13 cellular contexts compared by ENCODE assay signal in genomic region chr1:200588698-200589097, GRCh38. TPM values are rescaled to one million over a fixed set of nuclear protein-coding genes. Genes with fewer than 3 reads are reported as not detected.
DNase-seq lines count a peak whose midpoint lies in the region; ATAC-seq, FAIRE-seq and TF ChIP-seq lines count a peak whose summit lies in the region.
"Had no signal": no experiment of that assay in that cellular context is flagged by ENCODE, and none has a peak within 500 bp of the region (broad histone marks: within the 10 kb centered on the region; RNA-seq: fewer than 3 reads in every experiment).

No MANE protein-coding gene starts in this region.

- intact Hi-C loops in natural killer cell (cut with micrococcal nuclease), result no loop called here
- intact Hi-C loops in K562 (cut with micrococcal nuclease), result no loop called here

- DNase-seq in natural killer cell (no peak), K562 (ENCODE audit: extremely low read depth in 1 of 4, low spot score in 3 of 4) (no peak), glomerular visceral epithelial cell (ENCODE audit: extremely low spot score) (no peak), NCI-H510A (lab: John Stamatoyannopoulos, UW) (no peak), C1 segment of cervical spinal cord (lab: John Stamatoyannopoulos, UW) (no peak)
- DNase-seq in natural killer cell treated with Interleukin-12 subunit alpha and Interleukin-12 subunit beta and Interleukin-15 and Interleukin-18, amount 100 ng/mL, for 72 hours (ENCODE audit: low spot score), result no peak
- DNase-seq in activated CD8-positive, alpha-beta memory T cell treated with anti-CD3 and anti-CD28 coated beads, Interleukin-2, amount 50 U/mL, for 4 hours, result no peak
- DNase-seq: activated CD8-positive, alpha-beta memory T cell treated with anti-CD3 and anti-CD28 coated beads, Interleukin-2, amount 50 U/mL, for 48 hours; midbrain; NCI-H2171; testis had no signal

- H3K4me2 ChIP-seq in K562 (ENCODE audit: insufficient read depth, low read length), result no peak overlapping the region

- no peaks in the 10 kb centered on the region for H3K4me1 Mint-ChIP-seq in natural killer cell
- no peaks in the 10 kb centered on the region for H3K4me1 Mint-ChIP-seq in natural killer cell treated with Interleukin-12 subunit alpha and Interleukin-12 subunit beta and Interleukin-15 and Interleukin-18, amount 100 ng/mL, for 72 hours (ENCODE audit: low read depth in 2 of 2)

- no peaks in the 10 kb centered on the region for H3K36me3 Mint-ChIP-seq in natural killer cell
- no peaks in the 10 kb centered on the region for H3K36me3 Mint-ChIP-seq in natural killer cell treated with Interleukin-12 subunit alpha and Interleukin-12 subunit beta and Interleukin-15 and Interleukin-18, amount 100 ng/mL, for 72 hours

- no peak overlapping the region for H3K27ac Mint-ChIP-seq in natural killer cell
- H3K27ac Mint-ChIP-seq in natural killer cell treated with Interleukin-12 subunit alpha and Interleukin-12 subunit beta and Interleukin-15 and Interleukin-18, amount 100 ng/mL, for 72 hours, result peak overlapping the region in 1 of 2 donors; percentile 21

- no peak for TF ChIP-seq EP300 in K562 (IDR thresholded peaks at IDR 0.05; ENCODE audit: low read length)

- no peaks in the 10 kb centered on the region for H3K9me3 Mint-ChIP-seq in natural killer cell
- H3K9me3 Mint-ChIP-seq in natural killer cell treated with Interleukin-12 subunit alpha and Interleukin-12 subunit beta and Interleukin-15 and Interleukin-18, amount 100 ng/mL, for 72 hours, result no peaks in the 10 kb centered on the region

- H3K27ac ChIP-seq in K562 (ENCODE audit: extremely low read depth, low read depth, low read length), result no peak overlapping the region
- H3K27ac ChIP-seq: testis had no signal

- CTCF ChIA-PET in K562 (lab: Yijun Ruan, JAX; ENCODE audit: low intra/inter-chr PET ratio), result no interaction called here

- H3K9me1 ChIP-seq in K562 (ENCODE audit: control insufficient read depth, insufficient read depth, low read length), result no peaks in the 10 kb centered on the region

- H3K9ac ChIP-seq in K562 (ENCODE audit: insufficient read depth in 1 of 2, low read depth in 2 of 2, low read length in 2 of 2), result no peak overlapping the region

- H3K79me2 ChIP-seq in K562 (ENCODE audit: control insufficient read depth, insufficient read depth, low read length), result no peaks in the 10 kb centered on the region

- H3K4me3 Mint-ChIP-seq in natural killer cell, result no peak overlapping the region
- H3K4me3 Mint-ChIP-seq in natural killer cell treated with Interleukin-12 subunit alpha and Interleukin-12 subunit beta and Interleukin-15 and Interleukin-18, amount 100 ng/mL, for 72 hours, result no peak overlapping the region

- no peaks in the 10 kb centered on the region for H3K27me3 Mint-ChIP-seq in natural killer cell (ENCODE audit: low read depth in 2 of 2)
- no peaks in the 10 kb centered on the region for H3K27me3 Mint-ChIP-seq in natural killer cell treated with Interleukin-12 subunit alpha and Interleukin-12 subunit beta and Interleukin-15 and Interleukin-18, amount 100 ng/mL, for 72 hours

- no peak for TF ChIP-seq POLR2A in K562 (conservative IDR thresholded peaks at IDR 0.05)

- no peaks in the 10 kb centered on the region for H3K9me3 ChIP-seq in K562 (replicated peaks; ENCODE audit: control insufficient read depth, insufficient read depth, low read depth, low read length)
- H3K9me3 ChIP-seq: testis had no signal

- no peak for TF ChIP-seq RAD21 in K562 (CRISPR knock-in tag; conservative IDR thresholded peaks at IDR 0.05 in 1 of 2, IDR thresholded peaks at IDR 0.05 in 1 of 2)

- ATAC-seq in natural killer cell (peak in 2 of 3 donors; percentile 18 to 53), HG03175 (IDR thresholded peaks at IDR 0.05; ENCODE audit: unreplicated experiment) (peak; percentile 67), K562 (no peak; the same call in 1 of the 3 replicates)
- no peak for ATAC-seq in natural killer cell treated with Interleukin-12 subunit alpha and Interleukin-12 subunit beta and Interleukin-15 and Interleukin-18, amount 100 ng/mL, for 72 hours

- H2AFZ ChIP-seq in K562 (ENCODE audit: low read depth, low read length), result no peak overlapping the region

- H3K4me1 ChIP-seq in K562 (replicated peaks in 1 of 2; ENCODE audit: control insufficient read depth in 2 of 2, insufficient read depth in 2 of 2, low read length in 2 of 2), result no peaks in the 10 kb centered on the region
- H3K4me1 ChIP-seq: testis had no signal

- no peak for FAIRE-seq in K562 (lab: Jason Lieb, UNC)
- FAIRE-seq: G401.6 had no signal

- TSS peak; percentile 29 for BruUV-seq in K562 (replicated peaks; lab: Mats Ljungman, UMichigan)

- no peaks in the 10 kb centered on the region for H3K27me3 ChIP-seq in K562 (ENCODE audit: control insufficient read depth in 2 of 2, insufficient read depth in 2 of 2, low read length in 2 of 2)
- H3K27me3 ChIP-seq: testis had no signal

- peaks cover 91% of the 10 kb centered on the region for H3K36me3 ChIP-seq in K562 (ENCODE audit: control insufficient read depth, insufficient read depth, low read length)

- no peaks in the 10 kb centered on the region for H4K20me1 ChIP-seq in K562 (replicated peaks; ENCODE audit: control insufficient read depth, insufficient read depth, low read length)

- POLR2A ChIA-PET in K562 (lab: Yijun Ruan, JAX), result interaction anchor here (0.6 kb wide), 1 partner anchor 18 kb away, joined by 3 read pairs; no protein-coding TSS in a partner anchor

- H3K4me3 ChIP-seq in K562, result no peak overlapping the region
- H3K4me3 ChIP-seq: testis had no signal

- in situ Hi-C loops in K562 (cut with MboI), result no loop called here

- TF ChIP-seq CTCF in natural killer cell (IDR thresholded peaks at IDR 0.05) (no peak), K562 (IDR thresholded peaks at IDR 0.05 in 2 of 3, conservative IDR thresholded peaks at IDR 0.05 in 1 of 3; ENCODE audit: insufficient read depth in 2 of 3, low read depth in 1 of 3, low read length in 3 of 3) (no peak)

TF ChIP-seq in K562, 482 proteins besides CTCF, POLR2A, EP300 and RAD21:
- TF ChIP-seq ID3 (CRISPR knock-in tag; IDR thresholded peaks at IDR 0.05), result no peak
- no peak for TF ChIP-seq ID3 (tag; IDR thresholded peaks at IDR 0.05)
- TF ChIP-seq HMBOX1 (IDR thresholded peaks at IDR 0.05), result no peak
- no peak for TF ChIP-seq CHD1 (IDR thresholded peaks at IDR 0.05; ENCODE audit: low read length)
- no peak for TF ChIP-seq ELF1 (tag; IDR thresholded peaks at IDR 0.05)
- TF ChIP-seq SRSF1 (IDR thresholded peaks at IDR 0.05; ENCODE audit: low read depth, low read length), result no peak
- no peak for TF ChIP-seq MCM7 (IDR thresholded peaks at IDR 0.05)
- TF ChIP-seq GTF2E2 (tag; IDR thresholded peaks at IDR 0.05), result no peak
- no peak for TF ChIP-seq PTTG1 (tag; IDR thresholded peaks at IDR 0.05; ENCODE audit: low read depth)
- no peak for TF ChIP-seq YY1 (IDR thresholded peaks at IDR 0.05; ENCODE audit: borderline replicate concordance in 1 of 3, control insufficient read depth in 1 of 3, extremely low read depth in 1 of 3, insufficient read depth in 3 of 3, insufficient read length in 1 of 3, insufficient replicate concordance in 2 of 3, low read depth in 1 of 3, low read length in 2 of 3)
TF ChIP-seq in K562: peak in this region for 0.

RNA-seq across cellular contexts. Expression of gene KIF14, which starts 31.9 kb away (rescaled TPM):
- total RNA-seq in natural killer cell, result under 1 TPM; 0.40 to 0.48 (median 0.40) TPM
- total RNA-seq in natural killer cell treated with Interleukin-12 subunit alpha and Interleukin-12 subunit beta and Interleukin-15 and Interleukin-18, amount 100 ng/mL, for 72 hours, result 10 to 100 TPM in 1 of 2 donors, 1 to 10 TPM in 1; 8.7 to 18.5 TPM
- 13.4 and 90.0 TPM in 2 replicates for total RNA-seq in K562 (2011; cell fraction: chromatin; rRNA removed; ENCODE audit: low replicate concordance)
- 7.8 and 12.8 TPM in 2 replicates for total RNA-seq in K562 (2011; cell fraction: nucleolus; rRNA removed)
- 20.8 TPM in 2 replicates for total RNA-seq in K562 (2011; cell fraction: nucleoplasm; rRNA removed)
- 22.4 and 24.8 TPM in 2 replicates for total RNA-seq in K562 (2014; rRNA removed)
- total RNA-seq in K562 (2014; rRNA removed; fragmentation: Illumina TruSeq; extraction: Trizol), result 47.4 and 55.8 TPM in 2 replicates
- 40.5 and 43.1 TPM in 2 replicates for total RNA-seq in K562 (2015; rRNA removed; fragmentation: Illumina TruSeq; extraction: Trizol)
- total RNA-seq in K562 (2021), result 25.0 and 26.8 TPM in 2 replicates
- 25.0 and 37.5 TPM in 2 replicates for polyA plus RNA-seq in K562 (2011; rRNA removed)
- 3.2 and 7.5 TPM in 2 replicates for polyA plus RNA-seq in K562 (2011; cell fraction: cytosol; rRNA removed)
- 9.2 and 10.1 TPM in 2 replicates for polyA plus RNA-seq in K562 (2011; cell fraction: nucleus; rRNA removed)
- polyA plus RNA-seq in K562 (2012), result 15.3 and 18.7 TPM in 2 replicates
- 28.6 and 31.7 TPM in 2 replicates for polyA plus RNA-seq in K562 (2014; fragmentation: Illumina TruSeq; extraction: Trizol)
- polyA plus RNA-seq in K562 (2014; fragmentation: Nextera tagmentation; extraction: Ambion mirVana), result 10 to 100 TPM; 11.5 to 14.0 TPM
- 25.1 and 29.0 TPM in 2 replicates for polyA plus RNA-seq in K562 (2014; rRNA removed)
- 52.8 and 53.0 TPM in 2 replicates for polyA minus RNA-seq in K562 (2011; rRNA and poly(A)+ RNA removed)
- 14.6 and 20.4 TPM in 2 replicates for polyA minus RNA-seq in K562 (2011; cell fraction: cytosol; rRNA and poly(A)+ RNA removed)
- polyA minus RNA-seq in K562 (2011; cell fraction: nucleus; rRNA and poly(A)+ RNA removed), result 10.5 and 17.9 TPM in 2 replicates

Comparison
In these comparisons a context has a peak if more than half of its experiments do, and no peak if none do; other contexts are left out.
1. ATAC-seq: peak in natural killer cell (2 of 3) and HG03175 (single experiment); none in natural killer cell treated with Interleukin-12 subunit alpha and Interleukin-12 subunit beta and Interleukin-15 and Interleukin-18, amount 100 ng/mL, for 72 hours (0 of 2) and K562 (single experiment).
2. RNA of gene KIF14, which starts 31.9 kb away (total RNA-seq): 7.8 to 90.0 TPM in K562 and 8.7 to 18.5 TPM in natural killer cell treated with Interleukin-12 subunit alpha and Interleukin-12 subunit beta and Interleukin-15 and Interleukin-18, amount 100 ng/mL, for 72 hours; 0.40 to 0.48 TPM in natural killer cell; every median in the first group is over 4 times any median in the second.